Comparison of ENCODE assay signal across 14 cellular contexts in genomic region chr3:54599741-54600140, GRCh38.
DNase-seq lines count a peak whose midpoint lies in the region; ATAC-seq and TF ChIP-seq lines count a peak whose summit lies in the region.
"Had no signal": no experiment of that assay in that cellular context is flagged by ENCODE, and none has a peak within 500 bp of the region (broad histone marks: within the 10 kb centered on the region; RNA-seq: fewer than 3 reads in every experiment).

No MANE protein-coding gene starts in this region.

- DNase-seq in SK-N-SH (peak; percentile 67), esophagus muscularis mucosa (ENCODE audit: extremely low spot score) (peak; percentile 66), neuronal stem cell (ENCODE audit: low spot score) (no peak), thoracic aorta (ENCODE audit: low spot score) (peak; percentile 24), germinal center (ENCODE audit: low spot score) (no peak), mucosa of gallbladder (ENCODE audit: low spot score) (no peak)
- DNase-seq: activated CD4-positive, alpha-beta memory T cell treated with anti-CD3 and anti-CD28 coated beads for 36 hours; amniotic stem cell; NCI-H1436 treated with DMSO at 0.1 percent for 48 hours had no signal

- H2BK15ac ChIP-seq in neuronal stem cell (ENCODE audit: low read length) = no peak overlapping the region

- no peak overlapping the region for H3K4ac ChIP-seq in neuronal stem cell (ENCODE audit: low read length)

- TF ChIP-seq POLR2A in esophagus muscularis mucosa (IDR thresholded peaks at IDR 0.05; ENCODE audit: low read depth) = no peak

- H3K27ac ChIP-seq in SK-N-SH (ENCODE audit: low read depth in 2 of 2, low read length in 1 of 2) (no peak overlapping the region), esophagus muscularis mucosa (replicated peaks in 1 of 4) (no peak overlapping the region), neuronal stem cell (replicated peaks; ENCODE audit: low read length) (no peak overlapping the region), thoracic aorta (no peak overlapping the region)
- H3K27ac ChIP-seq: A549 had no signal

- no peak overlapping the region for H3K23ac ChIP-seq in neuronal stem cell (ENCODE audit: low read depth, low read length, poor library complexity)

- POLR2A ChIA-PET in SK-N-SH (lab: Yijun Ruan, JAX) = no interaction called here

- H3F3A ChIP-seq in SK-N-SH (replicated peaks; ENCODE audit: insufficient read depth) = no peaks in the 10 kb centered on the region

- H2BK5ac ChIP-seq in neuronal stem cell (ENCODE audit: low read length) = no peak overlapping the region

- no peaks in the 10 kb centered on the region for H3K79me2 ChIP-seq in SK-N-SH (ENCODE audit: insufficient read depth)

- peak overlapping the region; percentile 8 for H3K18ac ChIP-seq in neuronal stem cell (ENCODE audit: low read length)

- H2BK12ac ChIP-seq in neuronal stem cell (ENCODE audit: low read length) = no peak overlapping the region

- intact Hi-C loops in esophagus muscularis mucosa (cut with DNase I) = no loop called here

- H3K4me2 ChIP-seq in SK-N-SH = no peak overlapping the region
- H3K4me2 ChIP-seq in neuronal stem cell (ENCODE audit: insufficient read depth, low read length, poor library complexity, severe bottlenecking) = no peak overlapping the region
- H3K4me2 ChIP-seq: A549 had no signal

- no peaks in the 10 kb centered on the region for H4K20me1 ChIP-seq in SK-N-SH (ENCODE audit: insufficient read depth)

- H4K8ac ChIP-seq in neuronal stem cell (ENCODE audit: low read depth, low read length) = no peak overlapping the region

- H2AFZ ChIP-seq in SK-N-SH (ENCODE audit: low read depth) (no peak overlapping the region), neuronal stem cell (ENCODE audit: low read length) (no peak overlapping the region)

- no peak for TF ChIP-seq RAD21 in SK-N-SH (IDR thresholded peaks at IDR 0.05; ENCODE audit: low read length)

- H3K79me1 ChIP-seq in neuronal stem cell (ENCODE audit: low read depth, low read length) = no peaks in the 10 kb centered on the region

- no peak overlapping the region for H2BK120ac ChIP-seq in neuronal stem cell (ENCODE audit: low read depth, low read length)

- 13% methylated on average over 11 of the region's 11 CpGs for WGBS in SK-N-SH (ENCODE audit: low lambda C conversion rate)
- WGBS in esophagus muscularis mucosa = 77% methylated on average over 10 of the region's 11 CpGs
- WGBS in neuronal stem cell (ENCODE audit: extremely low coverage in 2 of 2, insufficient read length in 2 of 2, insufficient replicate concordance in 1 of 2), 2 donors = no CpG with 5 or more reads among the region's 11 CpGs

- TF ChIP-seq EP300 in SK-N-SH (IDR thresholded peaks at IDR 0.05; ENCODE audit: borderline replicate concordance in 1 of 2, low read depth in 1 of 2, low read length in 1 of 2) (peak in 1 of 2 experiments; percentile 36; a peak in 1 of 4 replicates), esophagus muscularis mucosa (IDR thresholded peaks at IDR 0.05) (no peak)

- H3K4me1 ChIP-seq in SK-N-SH (ENCODE audit: control insufficient read depth in 1 of 2, insufficient read depth in 2 of 2, low read depth in 1 of 2, low read length in 1 of 2) = peaks cover 0 to 10% of the 10 kb centered on the region in 2 experiments; a peak in 1 of 4 replicates
- H3K4me1 ChIP-seq in esophagus muscularis mucosa = peaks cover 0 to 6% (median 0%) of the 10 kb centered on the region in 4 donors
- H3K4me1 ChIP-seq in neuronal stem cell (ENCODE audit: control insufficient read depth in 2 of 2, insufficient read depth in 1 of 2, low read depth in 1 of 2, low read length in 2 of 2) = no peaks in the 10 kb centered on the region
- peaks cover 0 to 21% of the 10 kb centered on the region in 2 donors for H3K4me1 ChIP-seq in thoracic aorta (ENCODE audit: control insufficient read depth in 1 of 2, low read depth in 2 of 2)
- H3K4me1 ChIP-seq: A549 had no signal

- H2AK5ac ChIP-seq in neuronal stem cell (ENCODE audit: low read depth, low read length) = no peak overlapping the region

- TF ChIP-seq CTCF in SK-N-SH (IDR thresholded peaks at IDR 0.05) (no peak), esophagus muscularis mucosa (IDR thresholded peaks at IDR 0.05) (no peak), thoracic aorta (IDR thresholded peaks at IDR 0.05) (no peak)

- no peaks in the 10 kb centered on the region for H3K9me2 ChIP-seq in SK-N-SH

- no peaks in the 10 kb centered on the region for H3K9me3 ChIP-seq in SK-N-SH
- no peaks in the 10 kb centered on the region for H3K9me3 ChIP-seq in esophagus muscularis mucosa
- no peaks in the 10 kb centered on the region for H3K9me3 ChIP-seq in neuronal stem cell (replicated peaks in 1 of 2; ENCODE audit: control insufficient read depth in 2 of 2, insufficient read depth in 1 of 2, low read depth in 1 of 2, low read length in 2 of 2)
- no peaks in the 10 kb centered on the region for H3K9me3 ChIP-seq in thoracic aorta
- H3K9me3 ChIP-seq: A549 had no signal

- no peak overlapping the region for H4K91ac ChIP-seq in neuronal stem cell (ENCODE audit: low read depth, low read length, poor library complexity)

- no peak for ATAC-seq in SK-N-SH treated with all-trans-retinoic acid at 6 μM for 48 hours
- ATAC-seq in thoracic aorta (ENCODE audit: insufficient number of reproducible peaks, low FRiP score, low read depth) = no peak
- no peak for ATAC-seq in HG02938 (IDR thresholded peaks at IDR 0.05; ENCODE audit: unreplicated experiment)
- ATAC-seq: A549; activated T-helper 17 cell treated with anti-CD3 and anti-CD28 coated beads, Interleukin-2, amount 50 U/mL, for 72 hours; K562 had no signal

- H3K9ac ChIP-seq in SK-N-SH (no peak overlapping the region), neuronal stem cell (ENCODE audit: low read depth, low read length, poor library complexity) (no peak overlapping the region)

- H3K36me3 ChIP-seq in SK-N-SH (replicated peaks in 1 of 2; ENCODE audit: control insufficient read depth in 1 of 2, insufficient read depth in 2 of 2, low read length in 1 of 2) = no peaks in the 10 kb centered on the region
- no peaks in the 10 kb centered on the region for H3K36me3 ChIP-seq in esophagus muscularis mucosa
- no peaks in the 10 kb centered on the region for H3K36me3 ChIP-seq in neuronal stem cell (replicated peaks in 1 of 2; ENCODE audit: control insufficient read depth in 2 of 2, insufficient read depth in 2 of 2, low read length in 2 of 2)
- H3K36me3 ChIP-seq in thoracic aorta = no peaks in the 10 kb centered on the region

- no peak overlapping the region for H3K4me3 ChIP-seq in SK-N-SH (ENCODE audit: low read depth in 2 of 2, low read length in 1 of 2)
- no peak overlapping the region for H3K4me3 ChIP-seq in esophagus muscularis mucosa
- H3K4me3 ChIP-seq in neuronal stem cell (ENCODE audit: low read length in 2 of 2) = no peak overlapping the region
- H3K4me3 ChIP-seq in thoracic aorta = peak overlapping the region; percentile 26
- H3K4me3 ChIP-seq: A549, K562 had no signal

- H3K27me3 ChIP-seq in SK-N-SH (ENCODE audit: insufficient read depth) (no peaks in the 10 kb centered on the region), esophagus muscularis mucosa (no peaks in the 10 kb centered on the region), neuronal stem cell (ENCODE audit: control insufficient read depth in 3 of 3, insufficient read depth in 3 of 3, low read depth in 1 of 3, low read length in 3 of 3) (no peaks in the 10 kb centered on the region), thoracic aorta (replicated peaks; ENCODE audit: insufficient read depth) (no peaks in the 10 kb centered on the region)

- CTCF ChIA-PET in SK-N-SH (lab: Yijun Ruan, JAX) = interaction anchor here (0.6 to 1.0 kb wide), 3 partner anchors 11 to 166 kb away, joined by 3 to 4 read pairs (median 3); no protein-coding TSS in a partner anchor

- H3K14ac ChIP-seq in neuronal stem cell (ENCODE audit: low read length) = no peak overlapping the region

TF ChIP-seq in SK-N-SH, 30 proteins besides CTCF, POLR2A, EP300 and RAD21:
- TF ChIP-seq MXI1 (IDR thresholded peaks at IDR 0.05; ENCODE audit: low read depth, low read length) (peak; percentile 29; the same call in 1 of the 2 replicates), USF1 (IDR thresholded peaks at IDR 0.05; ENCODE audit: borderline replicate concordance, low read depth) (no peak)

TF ChIP-seq in SK-N-SH treated with all-trans-retinoic acid at 6 μM for 48 hours, 23 proteins besides CTCF, POLR2A, EP300 and RAD21 (continues in another document):
- TF ChIP-seq PATZ1 (CRISPR knock-in tag; IDR thresholded peaks at IDR 0.05; ENCODE audit: borderline replicate concordance) (no peak), ZFP3 (CRISPR knock-in tag; IDR thresholded peaks at IDR 0.05) (no peak), OSR1 (CRISPR knock-in tag; IDR thresholded peaks at IDR 0.05) (no peak), POU6F1 (CRISPR knock-in tag; IDR thresholded peaks at IDR 0.05; ENCODE audit: borderline replicate concordance, low read depth) (no peak), ISL1 (CRISPR knock-in tag; IDR thresholded peaks at IDR 0.05) (no peak)

Comparison
In these comparisons a context has a peak if more than half of its experiments do, and no peak if none do; other contexts are left out.
1. DNase-seq: peak in SK-N-SH (single experiment), esophagus muscularis mucosa (single experiment) and thoracic aorta (single experiment); none in neuronal stem cell (single experiment), germinal center (single experiment) and mucosa of gallbladder (single experiment).